Comparison of ENCODE assay signal across 9 cellular contexts in the genomic region with DNA sequence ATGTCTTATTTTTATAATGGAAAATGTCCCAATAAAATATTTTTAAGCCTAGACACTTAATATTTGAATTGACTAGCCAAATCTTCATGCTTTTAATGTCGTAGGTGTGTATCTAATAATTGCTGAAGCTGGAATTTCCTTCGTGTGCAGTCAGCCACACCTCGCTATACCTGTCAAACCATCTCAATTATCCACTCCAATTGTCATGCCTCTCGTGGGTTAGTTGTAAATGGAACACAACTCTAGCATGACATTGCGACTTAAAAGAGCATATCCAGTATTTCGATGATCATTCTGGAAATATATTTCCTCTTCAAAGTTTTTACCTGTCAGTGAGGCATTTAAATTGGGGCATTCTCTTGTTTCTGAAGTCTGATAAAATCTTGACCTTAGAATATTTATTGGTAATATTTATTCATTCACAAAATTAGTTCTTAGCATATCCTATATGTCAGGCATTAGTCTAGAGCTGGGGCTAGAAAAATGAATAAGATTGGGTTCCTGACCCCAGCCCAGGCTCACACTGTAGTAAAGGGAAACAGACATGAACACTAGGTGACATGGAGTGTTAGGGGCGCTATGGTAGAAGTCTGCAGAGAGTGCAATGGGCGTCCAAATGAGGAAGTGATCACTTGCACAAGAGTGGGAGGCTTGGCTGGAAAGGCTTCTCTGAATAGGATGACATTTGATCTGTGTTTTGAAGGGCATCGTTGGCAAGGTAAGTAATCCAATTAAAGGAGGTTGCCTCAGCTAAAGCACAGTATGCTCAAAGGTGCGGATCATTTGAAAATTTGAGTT. TPM values are rescaled to one million over a fixed set of nuclear protein-coding genes. Genes with fewer than 3 reads are reported as not detected.
DNase-seq lines count a peak whose midpoint lies in the region; ATAC-seq and TF ChIP-seq lines count a peak whose summit lies in the region.
"Had no signal": no experiment of that assay in that cellular context is flagged by ENCODE, and none has a peak within 500 bp of the region (broad histone marks: within the 10 kb centered on the region; RNA-seq: fewer than 3 reads in every experiment).

No MANE protein-coding gene starts in this region.

- TF ChIP-seq CTCF in activated B cell treated with CpG ODN at 0.5 μM for 24 hours (IDR thresholded peaks at IDR 0.05), result no peak
- no peak for TF ChIP-seq CTCF in HFFc6 (IDR thresholded peaks at IDR 0.05)
- no peak for TF ChIP-seq CTCF in chondrocyte (IDR thresholded peaks at IDR 0.05)
- TF ChIP-seq CTCF in suprapubic skin (IDR thresholded peaks at IDR 0.05), result no peak

- no peak overlapping the region for H3K27ac ChIP-seq in suprapubic skin

- peak; percentile 13 for DNase-seq in NCI-H128 (lab: John Stamatoyannopoulos, UW; ENCODE audit: unreplicated experiment)
- DNase-seq in activated B cell treated with CpG ODN at 0.5 μM for 24 hours, result no peak
- DNase-seq in HPDE6-E6E7 (ENCODE audit: extremely low spot score), result no peak
- DNase-seq in HFFc6, result no peak
- DNase-seq in chondrocyte (ENCODE audit: low spot score), result no peak
- no peak for DNase-seq in suprapubic skin (ENCODE audit: low spot score in 2 of 2)

- WGBS in suprapubic skin, result 71% methylated on average over 10 of the region's 10 CpGs

- no peaks in the 10 kb centered on the region for H3K9me3 ChIP-seq in suprapubic skin

- no peak overlapping the region for H3K4me3 ChIP-seq in suprapubic skin

- POLR2A ChIA-PET in activated B cell treated with CpG ODN at 0.5 μM for 24 hours (lab: Charles Lee), result no interaction called here

- no peak for TF ChIP-seq POLR2A in suprapubic skin (IDR thresholded peaks at IDR 0.05)

- CTCF ChIA-PET in activated B cell treated with CpG ODN at 0.5 μM for 24 hours (lab: Charles Lee), result no interaction called here

- H3K27me3 Mint-ChIP-seq in activated B cell treated with CpG ODN at 0.5 μM for 24 hours (no peaks in the 10 kb centered on the region), HFFc6 (ENCODE audit: insufficient read depth) (peaks cover 14% of the 10 kb centered on the region), chondrocyte (ENCODE audit: low read depth) (no peaks in the 10 kb centered on the region)

- H3K9me3 Mint-ChIP-seq in activated B cell treated with CpG ODN at 0.5 μM for 24 hours (no peaks in the 10 kb centered on the region), HFFc6 (no peaks in the 10 kb centered on the region), chondrocyte (ENCODE audit: low read depth) (no peaks in the 10 kb centered on the region)
- H3K9me3 Mint-ChIP-seq: natural killer cell treated with Interleukin-12 subunit alpha and Interleukin-12 subunit beta and Interleukin-15 and Interleukin-18, amount 100 ng/mL, for 72 hours had no signal

- no peaks in the 10 kb centered on the region for H3K27me3 ChIP-seq in suprapubic skin

- TF ChIP-seq EP300 in suprapubic skin (IDR thresholded peaks at IDR 0.05), result no peak

- ATAC-seq in GM18499 (IDR thresholded peaks at IDR 0.05; ENCODE audit: insufficient read depth, unreplicated experiment) (peak; percentile 61), HG02571 (IDR thresholded peaks at IDR 0.05; ENCODE audit: unreplicated experiment) (peak; percentile 72), activated B cell treated with CpG ODN at 0.5 μM for 24 hours (ENCODE audit: low read depth) (peak; percentile 73)

- H3K27ac Mint-ChIP-seq in activated B cell treated with CpG ODN at 0.5 μM for 24 hours (no peak overlapping the region), HFFc6 (no peak overlapping the region), chondrocyte (ENCODE audit: unreplicated experiment) (no peak overlapping the region)
- H3K27ac Mint-ChIP-seq: natural killer cell treated with Interleukin-12 subunit alpha and Interleukin-12 subunit beta and Interleukin-15 and Interleukin-18, amount 100 ng/mL, for 72 hours had no signal

- peaks cover 5% of the 10 kb centered on the region for H3K4me1 Mint-ChIP-seq in activated B cell treated with CpG ODN at 0.5 μM for 24 hours
- no peaks in the 10 kb centered on the region for H3K4me1 Mint-ChIP-seq in HFFc6 (ENCODE audit: low read depth)
- H3K4me1 Mint-ChIP-seq in chondrocyte (ENCODE audit: low read depth), result no peaks in the 10 kb centered on the region

- H3K36me3 ChIP-seq in suprapubic skin, result no peaks in the 10 kb centered on the region

- intact Hi-C loops in activated B cell treated with CpG ODN at 0.5 μM for 24 hours (cut with micrococcal nuclease), result no loop called here

- H3K4me3 Mint-ChIP-seq in activated B cell treated with CpG ODN at 0.5 μM for 24 hours (no peak overlapping the region), HFFc6 (no peak overlapping the region), chondrocyte (ENCODE audit: unreplicated experiment) (no peak overlapping the region)
- H3K4me3 Mint-ChIP-seq: natural killer cell treated with Interleukin-12 subunit alpha and Interleukin-12 subunit beta and Interleukin-15 and Interleukin-18, amount 100 ng/mL, for 72 hours had no signal

- H3K36me3 Mint-ChIP-seq in activated B cell treated with CpG ODN at 0.5 μM for 24 hours (ENCODE audit: low read depth), result no peaks in the 10 kb centered on the region
- no peaks in the 10 kb centered on the region for H3K36me3 Mint-ChIP-seq in HFFc6 (ENCODE audit: low read depth)
- H3K36me3 Mint-ChIP-seq in chondrocyte (ENCODE audit: low read depth), result no peaks in the 10 kb centered on the region
- H3K36me3 Mint-ChIP-seq: natural killer cell treated with Interleukin-12 subunit alpha and Interleukin-12 subunit beta and Interleukin-15 and Interleukin-18, amount 100 ng/mL, for 72 hours had no signal

- no peaks in the 10 kb centered on the region for H3K4me1 ChIP-seq in suprapubic skin

RNA-seq across cellular contexts. Expression of a gene that starts 11.0 kb away (rescaled TPM):
- total RNA-seq in activated B cell treated with CpG ODN at 0.5 μM for 24 hours (0.09 TPM in 1 of 2 replicates, not detected in the other), chondrocyte (0.12 to 0.73 TPM (median 0.44 TPM) in 3 replicates), suprapubic skin (under 1 TPM in 2 of 4 donors, not detected in 2; 0.21 to 0.85 TPM)
- total RNA-seq in HFFc6 (2021; fragmentation: NEBNext Ultra II Directional; extraction: Animal tissue kit (Norgen Biotek cat#: 25700)), result not detected

RNA-seq across cellular contexts. Expression of a gene that starts 52.2 kb away (rescaled TPM):
- total RNA-seq in activated B cell treated with CpG ODN at 0.5 μM for 24 hours (5.7 and 6.8 TPM in 2 replicates), chondrocyte (1.2 to 3.3 TPM (median 1.7 TPM) in 3 replicates), suprapubic skin (10 to 100 TPM in 1 of 4 donors, 1 to 10 TPM in 3; 1.9 to 10.1 (median 3.0) TPM)
- total RNA-seq in HFFc6 (2021; fragmentation: NEBNext Ultra II Directional; extraction: Animal tissue kit (Norgen Biotek cat#: 25700)), result under 1 TPM; 0.14 to 0.43 (median 0.40) TPM
